Comparison of ENCODE assay signal across 31 cellular contexts in genomic region chr7:112407261-112407660, GRCh38.
"Had no signal": no experiment of that assay in that cellular context is flagged by ENCODE, and none has a peak within 500 bp of the region (broad histone marks: within the 10 kb centered on the region; RNA-seq: fewer than 3 reads in every experiment).

No MANE protein-coding gene starts in this region.

- H3K36me3 ChIP-seq: brain microvascular endothelial cell, breast epithelium had no signal

- H3K4me3 ChIP-seq: body of pancreas, breast epithelium had no signal

- H3K4me1 ChIP-seq: body of pancreas, breast epithelium had no signal

- FAIRE-seq: astrocyte, TTC549 had no signal

- H3K9me3 ChIP-seq: body of pancreas, breast epithelium had no signal

- H3K27ac ChIP-seq: body of pancreas, brain microvascular endothelial cell, VCaP had no signal

- DNase-seq: activated B cell treated with CpG ODN at 0.5 μM for 24 hours; activated CD4-positive, alpha-beta T cell treated with anti-CD3 and anti-CD28 coated beads for 1 hour; activated CD4-positive, alpha-beta T cell treated with anti-CD3 and anti-CD28 coated beads for 36 hours; activated CD4-positive, alpha-beta T cell treated with anti-CD3 and anti-CD28 coated beads for 48 hours; activated CD4-positive, alpha-beta T cell treated with anti-CD3 and anti-CD28 coated beads, Interleukin-2, amount 10 ng/mL, durations not matched to agents 7 days and 5 days; activated CD4-positive, alpha-beta T cell treated with anti-CD3 and anti-CD28 coated beads, Interleukin-2, amount 50 U/mL, for 48 hours; activated CD8-positive, alpha-beta memory T cell treated with anti-CD3 and anti-CD28 coated beads, Interleukin-2, amount 50 U/mL, for 4 hours; activated CD8-positive, alpha-beta T cell treated with anti-CD3 and anti-CD28 coated beads for 36 hours; activated effector memory CD4-positive, alpha-beta T cell treated with anti-CD3 and anti-CD28 coated beads, Interleukin-2, amount 50 U/mL, for 16 hours; activated gamma-delta T cell treated with Interleukin-2 at 50 U/mL for 16 hours; activated naive CD4-positive, alpha-beta T cell; activated naive CD4-positive, alpha-beta T cell treated with anti-CD3 and anti-CD28 coated beads for 36 hours; activated naive CD4-positive, alpha-beta T cell treated with anti-CD3 and anti-CD28 coated beads, Interleukin-2, amount 50 U/mL, for 16 hours; activated naive CD8-positive, alpha-beta T cell treated with anti-CD3 and anti-CD28 coated beads for 36 hours; activated T-cell treated with anti-CD3 and anti-CD28 coated beads for 4 hours; activated T-cell treated with anti-CD3 and anti-CD28 coated beads, Interleukin-2, amount 50 U/mL, for 1 hour; activated T-cell treated with anti-CD3 and anti-CD28 coated beads, Interleukin-2, amount 50 U/mL, for 4 hours; activated T-cell treated with anti-CD3 and anti-CD28 coated beads, Interleukin-2, amount 50 U/mL, for 72 hours; amniotic stem cell; aorta; body of pancreas; brain microvascular endothelial cell; central memory CD4-positive, alpha-beta T cell; SW 1271; T-helper 1 cell; T-helper 2 cell; T-helper 9 cell had no signal

- H3K27me3 ChIP-seq: body of pancreas, brain microvascular endothelial cell, breast epithelium had no signal
